ENCODE assay signal across 11 cellular contexts in genomic region chr7:25852995-25853713, GRCh38.
DNase-seq lines count a peak whose midpoint lies in the region; ATAC-seq and TF ChIP-seq lines count a peak whose summit lies in the region.
"Had no signal": no experiment of that assay in that cellular context is flagged by ENCODE, and none has a peak within 500 bp of the region (broad histone marks: within the 10 kb centered on the region; RNA-seq: fewer than 3 reads in every experiment).

No MANE protein-coding gene starts in this region.

- H4K91ac ChIP-seq in IMR-90 (ENCODE audit: insufficient read depth, low read depth, low read length) = no peak overlapping the region

- H3F3A ChIP-seq in neural cell (ENCODE audit: insufficient read depth, low read length, poor library complexity, severe bottlenecking) = peaks cover 4% of the 10 kb centered on the region

- no peak overlapping the region for H4K8ac ChIP-seq in IMR-90 (ENCODE audit: low read depth in 2 of 2, low read length in 2 of 2)

- no peak overlapping the region for H3K14ac ChIP-seq in IMR-90 (replicated peaks; ENCODE audit: low read depth, low read length)

- no peak overlapping the region for H2AK5ac ChIP-seq in IMR-90 (ENCODE audit: low read depth, low read length)

- no peak for DNase-seq in IMR-90
- DNase-seq in coronary artery (ENCODE audit: low spot score) = no peak
- DNase-seq in DMS153 treated with DMSO at 0.1 percent for 48 hours (lab: John Stamatoyannopoulos, UW; ENCODE audit: unreplicated experiment) = no peak
- DNase-seq in NOMO-1 treated with DMSO at 0.1 percent for 48 hours (lab: John Stamatoyannopoulos, UW; ENCODE audit: unreplicated experiment) = no peak
- DNase-seq: kidney glomerular epithelial cell, NCI-H2171 had no signal

- no peak overlapping the region for H2BK20ac ChIP-seq in IMR-90 (ENCODE audit: low read depth, low read length)

- no peak overlapping the region for H3K23ac ChIP-seq in IMR-90 (ENCODE audit: low read depth, low read length)

- H3K56ac ChIP-seq in IMR-90 (ENCODE audit: extremely low read depth, insufficient read depth, low read length) = no peak overlapping the region

- no peak overlapping the region for H2BK15ac ChIP-seq in IMR-90 (ENCODE audit: low read depth, low read length)

- no peak overlapping the region for H3K18ac ChIP-seq in IMR-90 (ENCODE audit: low read depth, low read length)

- H3K9ac ChIP-seq in BLaER1 treated with 17β-estradiol and CSF1 and Interleukin-3, amounts not matched to agents 10 nM and 100 nM = peak overlapping the region in 1 of 11 experiments; percentile 47; a peak in 1 of 22 replicates
- no peak overlapping the region for H3K9ac ChIP-seq in IMR-90 (ENCODE audit: low read depth, low read length)
- no peak overlapping the region for H3K9ac ChIP-seq in neural cell (ENCODE audit: low read length)

- no peak for TF ChIP-seq POLR2A in IMR-90 (IDR thresholded peaks at IDR 0.05; ENCODE audit: low read depth, low read length)

- no peak overlapping the region for H2BK120ac ChIP-seq in IMR-90 (ENCODE audit: low read depth, low read length)

- no peak overlapping the region for H2AK9ac ChIP-seq in IMR-90 (replicated peaks; ENCODE audit: low read depth, low read length, poor library complexity)

- no peaks in the 10 kb centered on the region for H3K79me2 ChIP-seq in neural cell (replicated peaks; ENCODE audit: insufficient read depth, low read length)

- TF ChIP-seq RAD21 in IMR-90 (IDR thresholded peaks at IDR 0.05; ENCODE audit: low read length) (no peak), neural cell (conservative IDR thresholded peaks at IDR 0.05) (no peak)

- peak overlapping the region; percentile 76 for H2AFZ ChIP-seq in IMR-90 (replicated peaks; ENCODE audit: low read length, poor library complexity)
- no peak overlapping the region for H2AFZ ChIP-seq in neural cell (ENCODE audit: low read depth, low read length)

- TF ChIP-seq CTCF in IMR-90 (conservative IDR thresholded peaks at IDR 0.05; ENCODE audit: low read depth, low read length) = no peak
- no peak for TF ChIP-seq CTCF in coronary artery (IDR thresholded peaks at IDR 0.05)
- TF ChIP-seq CTCF in neural cell (IDR thresholded peaks at IDR 0.05; ENCODE audit: poor library complexity, severe bottlenecking) = no peak

- BruUV-seq in IMR-90 (replicated peaks; lab: Mats Ljungman, UMichigan) = no TSS peak

- POLR2A ChIA-PET in IMR-90 (lab: Charles Lee; ENCODE audit: unreplicated experiment) = no interaction called here

- H3K36me3 ChIP-seq in BLaER1 treated with 17β-estradiol and CSF1 and Interleukin-3, amounts not matched to agents 10 nM and 100 nM = no peaks in the 10 kb centered on the region
- H3K36me3 ChIP-seq in IMR-90 (ENCODE audit: control insufficient read depth, insufficient read depth, low read length) (no peaks in the 10 kb centered on the region), neural cell (ENCODE audit: insufficient read depth, low read length) (no peaks in the 10 kb centered on the region)
- H3K36me3 ChIP-seq: right atrium auricular region had no signal

- no peaks in the 10 kb centered on the region for H3K9me2 ChIP-seq in neural cell (ENCODE audit: insufficient read depth, low read length)

- dilution Hi-C loops in IMR-90 (cut with HindIII; ENCODE audit: low sequenced_read_pairs, unreplicated experiment) = no loop called here

- peaks cover 8 to 14% (median 13%) of the 10 kb centered on the region in 10 experiments; a peak in 16 of 20 replicates for H3K4me1 ChIP-seq in BLaER1 treated with 17β-estradiol and CSF1 and Interleukin-3, amounts not matched to agents 10 nM and 100 nM
- H3K4me1 ChIP-seq in IMR-90 (ENCODE audit: control insufficient read depth, insufficient read depth, low read length) = peaks cover 14% of the 10 kb centered on the region; the same call in 1 of the 2 replicates

- H3K9me1 ChIP-seq in IMR-90 (ENCODE audit: insufficient read depth, low read length) = peaks cover 6% of the 10 kb centered on the region; the same call in 1 of the 2 replicates

- H3K79me1 ChIP-seq in IMR-90 (ENCODE audit: low read depth in 1 of 2, low read length in 2 of 2) = no peaks in the 10 kb centered on the region

- H3K4ac ChIP-seq in IMR-90 (ENCODE audit: low read depth, low read length) = no peak overlapping the region

- CTCF ChIA-PET in IMR-90 (lab: Yijun Ruan, JAX) = interaction anchor here (0.6 kb wide), 1 partner anchor 100 kb away, joined by 3 read pairs; no protein-coding TSS in a partner anchor

- H3K27ac ChIP-seq in BLaER1 treated with 17β-estradiol and CSF1 and Interleukin-3, amounts not matched to agents 10 nM and 100 nM = no peak overlapping the region
- H3K27ac ChIP-seq in IMR-90 (ENCODE audit: insufficient read depth, low read length) = no peak overlapping the region
- H3K27ac ChIP-seq in coronary artery = no peak overlapping the region
- no peak overlapping the region for H3K27ac ChIP-seq in neural cell (ENCODE audit: low read length)

- TF ChIP-seq EP300 in neural cell (conservative IDR thresholded peaks at IDR 0.05; ENCODE audit: poor library complexity, severe bottlenecking) = no peak

- H3K4me2 ChIP-seq in BLaER1 treated with 17β-estradiol and CSF1 and Interleukin-3, amounts not matched to agents 10 nM and 100 nM = peak overlapping the region; percentile 55 to 96 (median 78); a peak in 21 of 22 replicates
- H3K4me2 ChIP-seq in IMR-90 (ENCODE audit: low read depth, low read length) = no peak overlapping the region
- H3K4me2 ChIP-seq in neural cell (ENCODE audit: low read length) = no peak overlapping the region

- peaks cover 25 to 36% (median 32%) of the 10 kb centered on the region in 11 experiments for H3K9me3 ChIP-seq in BLaER1 treated with 17β-estradiol and CSF1 and Interleukin-3, amounts not matched to agents 10 nM and 100 nM (replicated peaks in 1 of 11)
- no peaks in the 10 kb centered on the region for H3K9me3 ChIP-seq in IMR-90 (ENCODE audit: control insufficient read depth, insufficient read depth, low read length)
- no peaks in the 10 kb centered on the region for H3K9me3 ChIP-seq in neural cell (ENCODE audit: low read length)
- H3K9me3 ChIP-seq: right atrium auricular region had no signal

- H2BK5ac ChIP-seq in IMR-90 (ENCODE audit: low read depth, low read length, poor library complexity, severe bottlenecking) = no peak overlapping the region

- peak overlapping the region in 9 of 10 experiments; percentile 42 to 66 (median 51); a peak in 16 of 20 replicates for H3K4me3 ChIP-seq in BLaER1 treated with 17β-estradiol and CSF1 and Interleukin-3, amounts not matched to agents 10 nM and 100 nM
- H3K4me3 ChIP-seq in IMR-90 (ENCODE audit: insufficient read depth, low read depth, low read length) (no peak overlapping the region), coronary artery (peak overlapping the region; percentile 38), neural cell (ENCODE audit: low read length) (peak overlapping the region; percentile 40)

- ATAC-seq in IMR-90 (ENCODE audit: low read depth) (no peak), HG03139 (IDR thresholded peaks at IDR 0.05; ENCODE audit: unreplicated experiment) (no peak), HG02870 (IDR thresholded peaks at IDR 0.05; ENCODE audit: unreplicated experiment) (no peak)

- H4K5ac ChIP-seq in IMR-90 (ENCODE audit: low read depth, low read length) = no peak overlapping the region

- H4K20me1 ChIP-seq in BLaER1 treated with 17β-estradiol and CSF1 and Interleukin-3, amounts not matched to agents 10 nM and 100 nM = peaks cover 0 to 55% (median 28%) of the 10 kb centered on the region in 11 experiments; a peak in 16 of 22 replicates
- H4K20me1 ChIP-seq in IMR-90 (ENCODE audit: insufficient read depth, low read length) (no peaks in the 10 kb centered on the region), neural cell (ENCODE audit: insufficient read depth) (no peaks in the 10 kb centered on the region)

- no CpG with 5 or more reads among the region's 13 CpGs for WGBS in IMR-90 (ENCODE audit: extremely low coverage in 2 of 2, insufficient read length in 1 of 2), 2 experiments

- in situ Hi-C loops in IMR-90 (cut with MboI; ENCODE audit: low sequenced_read_pairs) = loop anchor here (5.0 to 10.0 kb wide), 6 partner anchors 291 to 1304 kb away; partner anchors contain the start of genes CBX3, HNRNPA2B1 and HOXA7

- peaks cover 79 to 95% (median 90%) of the 10 kb centered on the region in 11 experiments for H3K27me3 ChIP-seq in BLaER1 treated with 17β-estradiol and CSF1 and Interleukin-3, amounts not matched to agents 10 nM and 100 nM
- H3K27me3 ChIP-seq in IMR-90 (ENCODE audit: control insufficient read depth, insufficient read depth, low read length) (peaks cover 3% of the 10 kb centered on the region; the same call in 1 of the 2 replicates), neural cell (ENCODE audit: insufficient read depth, low read depth, low read length) (peaks cover 57% of the 10 kb centered on the region)

- intact Hi-C loops in IMR-90 (cut with micrococcal nuclease) = loop anchor here (5.0 to 10.0 kb wide), 2 partner anchors 131 to 352 kb away; partner anchors contain the start of genes CBX3 and HNRNPA2B1

TF ChIP-seq in IMR-90, 13 proteins besides CTCF, POLR2A, EP300 and RAD21 (continues in another document):
- TF ChIP-seq SMC3 (IDR thresholded peaks at IDR 0.05; ENCODE audit: low read depth, low read length) (no peak), MAZ (IDR thresholded peaks at IDR 0.05; ENCODE audit: borderline replicate concordance, low read depth, low read length) (no peak), CHD1 (IDR thresholded peaks at IDR 0.05; ENCODE audit: low read depth, low read length) (no peak), USF2 (IDR thresholded peaks at IDR 0.05; ENCODE audit: low read depth, low read length) (no peak)

TF ChIP-seq in neural cell, 6 proteins besides CTCF, POLR2A, EP300 and RAD21:
- TF ChIP-seq EZH2 (IDR thresholded peaks at IDR 0.05; ENCODE audit: borderline replicate concordance, insufficient read depth, low read length, poor library complexity, severe bottlenecking) = no peak
TF ChIP-seq in neural cell: peak in this region for 0.

Comparison
In these comparisons a context has a peak if more than half of its experiments do, and no peak if none do; other contexts are left out.
1. H3K4me2 ChIP-seq: peak in BLaER1 treated with 17β-estradiol and CSF1 and Interleukin-3, amounts not matched to agents 10 nM and 100 nM (11 of 11); none in IMR-90 (single experiment) and neural cell (single experiment).